ENCODE assay signal across 10 cellular contexts in the genomic region with DNA sequence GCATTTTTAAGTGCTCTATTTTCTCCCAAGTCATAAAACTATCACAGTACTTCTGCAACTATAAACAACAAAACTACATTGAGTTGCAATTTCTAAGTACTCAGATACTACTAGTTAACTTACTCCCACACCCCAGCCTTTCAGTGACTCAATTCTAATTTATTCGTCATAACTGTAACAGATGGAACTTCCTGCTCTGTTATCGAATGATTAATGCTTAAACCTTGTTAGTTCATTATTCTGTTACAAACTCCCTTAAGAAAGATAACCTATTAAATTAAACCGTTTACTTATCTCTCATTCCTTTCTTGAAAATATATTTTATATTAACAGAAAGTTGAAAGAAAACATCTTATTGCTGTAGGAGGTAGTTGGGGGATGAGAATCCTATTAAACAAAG. TPM values are rescaled to one million over a fixed set of nuclear protein-coding genes. Genes with fewer than 3 reads are reported as not detected.
DNase-seq lines count a peak whose midpoint lies in the region; ATAC-seq and TF ChIP-seq lines count a peak whose summit lies in the region.
"Had no signal": no experiment of that assay in that cellular context is flagged by ENCODE, and none has a peak within 500 bp of the region (broad histone marks: within the 10 kb centered on the region; RNA-seq: fewer than 3 reads in every experiment).

No MANE protein-coding gene starts in this region.

- ATAC-seq in GM21515 (IDR thresholded peaks at IDR 0.05; ENCODE audit: unreplicated experiment), result peak; percentile 95
- ATAC-seq in HG03565 (IDR thresholded peaks at IDR 0.05; ENCODE audit: unreplicated experiment), result peak; percentile 98
- ATAC-seq in natural killer cell, result no peak
- ATAC-seq: HCT116 had no signal

- no peaks in the 10 kb centered on the region for H3K9me3 Mint-ChIP-seq in activated T-helper 1 cell treated with anti-CD3 and anti-CD28 coated beads, Interleukin-12 subunit alpha, Interleukin-12 subunit beta, Interleukin-2, Interleukin-4 antibody, amounts not matched to agents 30 ng/mL and 10 ng/mL and 1 ng/mL, durations not matched to agents 14 hours and 24 hours and 36 hours
- H3K9me3 Mint-ChIP-seq in natural killer cell, result no peaks in the 10 kb centered on the region
- H3K9me3 Mint-ChIP-seq: activated naive CD4-positive, alpha-beta T cell treated with anti-CD3 and anti-CD28 coated beads, Interleukin-2, amount 50 U/mL, for 24 hours had no signal

- intact Hi-C loops in activated T-helper 1 cell treated with anti-CD3 and anti-CD28 coated beads, Interleukin-12 subunit alpha, Interleukin-12 subunit beta, Interleukin-2, Interleukin-4 antibody, amounts not matched to agents 30 ng/mL and 10 ng/mL and 1 ng/mL, durations not matched to agents 14 hours and 24 hours and 36 hours (cut with micrococcal nuclease), result no loop called here
- intact Hi-C loops in left ventricle myocardium inferior (cut with micrococcal nuclease) (no loop called here), natural killer cell (cut with micrococcal nuclease) (no loop called here)

- TF ChIP-seq CTCF in fibroblast of the aortic adventitia (IDR thresholded peaks at IDR 0.05; ENCODE audit: insufficient read depth, low read length) (no peak), left ventricle myocardium inferior (IDR thresholded peaks at IDR 0.05; ENCODE audit: borderline replicate concordance) (no peak), natural killer cell (IDR thresholded peaks at IDR 0.05) (no peak)

- peak; percentile 92 for DNase-seq in ELR (ENCODE audit: low read depth)
- peak; percentile 80 for DNase-seq in fibroblast of the aortic adventitia (ENCODE audit: low read depth)
- no peak for DNase-seq in NCI-H1436 (lab: John Stamatoyannopoulos, UW)
- DNase-seq in activated T-helper 1 cell treated with anti-CD3 and anti-CD28 coated beads, Interleukin-12 subunit alpha, Interleukin-12 subunit beta, Interleukin-2, Interleukin-4 antibody, amounts not matched to agents 30 ng/mL and 10 ng/mL and 1 ng/mL, durations not matched to agents 14 hours and 24 hours and 36 hours (ENCODE audit: low spot score), result no peak
- no peak for DNase-seq in left ventricle myocardium inferior
- DNase-seq in natural killer cell, result no peak

- H3K27me3 Mint-ChIP-seq in activated T-helper 1 cell treated with anti-CD3 and anti-CD28 coated beads, Interleukin-12 subunit alpha, Interleukin-12 subunit beta, Interleukin-2, Interleukin-4 antibody, amounts not matched to agents 30 ng/mL and 10 ng/mL and 1 ng/mL, durations not matched to agents 14 hours and 24 hours and 36 hours (ENCODE audit: insufficient read depth), result peaks cover 8% of the 10 kb centered on the region
- peaks cover 0 to 3% of the 10 kb centered on the region in 2 donors for H3K27me3 Mint-ChIP-seq in natural killer cell (ENCODE audit: low read depth in 2 of 2)
- H3K27me3 Mint-ChIP-seq: activated naive CD4-positive, alpha-beta T cell treated with anti-CD3 and anti-CD28 coated beads, Interleukin-2, amount 50 U/mL, for 24 hours had no signal

- H3K36me3 ChIP-seq in left ventricle myocardium inferior, result no peaks in the 10 kb centered on the region

- no peak overlapping the region for H3K27ac Mint-ChIP-seq in activated T-helper 1 cell treated with anti-CD3 and anti-CD28 coated beads, Interleukin-12 subunit alpha, Interleukin-12 subunit beta, Interleukin-2, Interleukin-4 antibody, amounts not matched to agents 30 ng/mL and 10 ng/mL and 1 ng/mL, durations not matched to agents 14 hours and 24 hours and 36 hours
- H3K27ac Mint-ChIP-seq in natural killer cell, result no peak overlapping the region
- H3K27ac Mint-ChIP-seq: activated naive CD4-positive, alpha-beta T cell treated with anti-CD3 and anti-CD28 coated beads, Interleukin-2, amount 50 U/mL, for 24 hours had no signal

- no peaks in the 10 kb centered on the region for H3K27me3 ChIP-seq in left ventricle myocardium inferior (ENCODE audit: low read depth)

- H3K4me3 ChIP-seq in fibroblast of the aortic adventitia (ENCODE audit: low read depth, low read length), result no peak overlapping the region
- no peak overlapping the region for H3K4me3 ChIP-seq in left ventricle myocardium inferior

- H3K4me1 Mint-ChIP-seq in activated T-helper 1 cell treated with anti-CD3 and anti-CD28 coated beads, Interleukin-12 subunit alpha, Interleukin-12 subunit beta, Interleukin-2, Interleukin-4 antibody, amounts not matched to agents 30 ng/mL and 10 ng/mL and 1 ng/mL, durations not matched to agents 14 hours and 24 hours and 36 hours (ENCODE audit: low read depth), result peaks cover 5% of the 10 kb centered on the region
- no peaks in the 10 kb centered on the region for H3K4me1 Mint-ChIP-seq in natural killer cell

- no peak overlapping the region for H3K27ac ChIP-seq in left ventricle myocardium inferior (replicated peaks)

- H3K9me3 ChIP-seq in left ventricle myocardium inferior (replicated peaks), result no peaks in the 10 kb centered on the region

- no peak overlapping the region for H3K4me3 Mint-ChIP-seq in activated T-helper 1 cell treated with anti-CD3 and anti-CD28 coated beads, Interleukin-12 subunit alpha, Interleukin-12 subunit beta, Interleukin-2, Interleukin-4 antibody, amounts not matched to agents 30 ng/mL and 10 ng/mL and 1 ng/mL, durations not matched to agents 14 hours and 24 hours and 36 hours
- no peak overlapping the region for H3K4me3 Mint-ChIP-seq in natural killer cell
- H3K4me3 Mint-ChIP-seq: activated naive CD4-positive, alpha-beta T cell treated with anti-CD3 and anti-CD28 coated beads, Interleukin-2, amount 50 U/mL, for 24 hours had no signal

- no peaks in the 10 kb centered on the region for H3K36me3 Mint-ChIP-seq in activated T-helper 1 cell treated with anti-CD3 and anti-CD28 coated beads, Interleukin-12 subunit alpha, Interleukin-12 subunit beta, Interleukin-2, Interleukin-4 antibody, amounts not matched to agents 30 ng/mL and 10 ng/mL and 1 ng/mL, durations not matched to agents 14 hours and 24 hours and 36 hours (ENCODE audit: low read depth)
- H3K36me3 Mint-ChIP-seq in natural killer cell, result no peaks in the 10 kb centered on the region
- H3K36me3 Mint-ChIP-seq: activated naive CD4-positive, alpha-beta T cell treated with anti-CD3 and anti-CD28 coated beads, Interleukin-2, amount 50 U/mL, for 24 hours had no signal

- no peaks in the 10 kb centered on the region for H3K4me1 ChIP-seq in left ventricle myocardium inferior

RNA-seq across cellular contexts. Expression of a gene that starts 17.0 kb away (rescaled TPM):
- total RNA-seq in fibroblast of the aortic adventitia (ENCODE audit: low replicate concordance), result 47.3 and 51.9 TPM in 2 replicates
- total RNA-seq in activated T-helper 1 cell treated with anti-CD3 and anti-CD28 coated beads, Interleukin-12 subunit alpha, Interleukin-12 subunit beta, Interleukin-2, Interleukin-4 antibody, amounts not matched to agents 30 ng/mL and 10 ng/mL and 1 ng/mL, durations not matched to agents 14 hours and 24 hours and 36 hours, result not detected in 2 replicates
- total RNA-seq in left ventricle myocardium inferior, result 2.9 TPM
- total RNA-seq in natural killer cell, result under 1 TPM in 1 of 3 donors, not detected in 2; 0.83 TPM

RNA-seq across cellular contexts. Expression of a gene that starts 35.3 kb away (rescaled TPM):
- 66.7 and 122 TPM in 2 replicates for total RNA-seq in fibroblast of the aortic adventitia (ENCODE audit: low replicate concordance)
- total RNA-seq in activated T-helper 1 cell treated with anti-CD3 and anti-CD28 coated beads, Interleukin-12 subunit alpha, Interleukin-12 subunit beta, Interleukin-2, Interleukin-4 antibody, amounts not matched to agents 30 ng/mL and 10 ng/mL and 1 ng/mL, durations not matched to agents 14 hours and 24 hours and 36 hours, result 82.4 and 82.7 TPM in 2 replicates
- 13.9 TPM for total RNA-seq in left ventricle myocardium inferior
- 10 to 100 TPM; 37.0 to 52.0 (median 39.3) TPM for total RNA-seq in natural killer cell

Comparison
In these comparisons a context has a peak if more than half of its experiments do, and no peak if none do; other contexts are left out.
1. DNase-seq: peak in ELR (single experiment) and fibroblast of the aortic adventitia (single experiment); none in NCI-H1436 (single experiment), activated T-helper 1 cell treated with anti-CD3 and anti-CD28 coated beads, Interleukin-12 subunit alpha, Interleukin-12 subunit beta, Interleukin-2, Interleukin-4 antibody, amounts not matched to agents 30 ng/mL and 10 ng/mL and 1 ng/mL, durations not matched to agents 14 hours and 24 hours and 36 hours (single experiment), left ventricle myocardium inferior (single experiment) and natural killer cell (single experiment).
2. ATAC-seq: peak in GM21515 (single experiment) and HG03565 (single experiment); none in natural killer cell (0 of 3).
3. RNA of a gene that starts 17.0 kb away (total RNA-seq): 47.3 to 51.9 TPM in fibroblast of the aortic adventitia; 2.9 TPM in left ventricle myocardium inferior (single experiment), not detected in activated T-helper 1 cell treated with anti-CD3 and anti-CD28 coated beads, Interleukin-12 subunit alpha, Interleukin-12 subunit beta, Interleukin-2, Interleukin-4 antibody, amounts not matched to agents 30 ng/mL and 10 ng/mL and 1 ng/mL, durations not matched to agents 14 hours and 24 hours and 36 hours and 0.83 TPM in natural killer cell; every median in the first group is over 10 times any median in the second.